ENCODE assay signal across 8 cellular contexts in the genomic region with DNA sequence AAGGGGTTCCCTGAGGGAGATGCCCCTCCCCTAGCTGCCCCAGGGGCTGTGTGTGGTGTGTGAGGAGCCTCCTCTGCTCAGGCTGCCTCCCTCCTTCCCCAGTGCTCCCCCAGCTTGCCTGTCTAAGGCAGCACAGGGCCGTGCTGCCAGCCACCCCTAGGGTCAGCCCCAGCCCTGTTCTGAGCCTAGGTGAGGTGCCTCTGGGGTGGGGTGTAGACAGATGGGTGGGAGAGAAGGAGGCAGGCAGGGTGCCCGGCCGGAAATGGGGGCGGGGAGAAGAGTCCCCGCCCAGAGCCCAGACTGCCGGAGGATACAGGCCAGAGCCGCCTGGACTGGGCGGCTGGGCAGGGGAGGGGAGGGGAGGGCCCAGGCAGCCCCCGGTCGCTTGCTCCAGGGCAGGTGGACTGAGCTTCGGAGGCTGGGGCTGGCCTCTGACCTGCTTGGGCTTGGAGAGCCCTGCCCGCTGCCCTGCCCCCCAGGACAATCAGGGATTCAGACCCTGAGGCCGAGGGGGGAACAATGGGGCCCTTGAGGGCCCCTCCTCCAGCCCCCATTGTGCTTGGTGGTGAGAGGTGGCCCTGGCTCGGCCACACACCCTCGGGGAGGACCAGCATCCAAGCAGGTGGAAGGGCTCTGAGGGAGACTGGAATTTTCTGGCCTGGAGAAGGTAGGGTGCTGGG. TPM values are rescaled to one million over a fixed set of nuclear protein-coding genes. Genes with fewer than 3 reads are reported as not detected.
DNase-seq lines count a peak whose midpoint lies in the region; ATAC-seq and TF ChIP-seq lines count a peak whose summit lies in the region.
"Had no signal": no experiment of that assay in that cellular context is flagged by ENCODE, and none has a peak within 500 bp of the region (broad histone marks: within the 10 kb centered on the region; RNA-seq: fewer than 3 reads in every experiment).

A gene (plus strand): TSS at position 590 of the 680 bp plus-strand sequence. CDS start 7,829 bp downstream, outside the sequence.

- H3K18ac ChIP-seq in mesenchymal stem cell (ENCODE audit: low read depth in 1 of 2, low read length in 2 of 2) = peak within 1 kb of the TSS; percentile 16 to 85

- H3K4me1 ChIP-seq in endodermal cell (ENCODE audit: control insufficient read depth, insufficient read depth, low read length) = no peaks in the 10 kb centered on the region
- peaks cover 34% of the 10 kb centered on the region for H3K4me1 ChIP-seq in mesenchymal stem cell (ENCODE audit: control insufficient read depth, insufficient read depth, low read depth, low read length)
- H3K4me1 ChIP-seq in tibial nerve = peaks cover 0 to 72% (median 36%) of the 10 kb centered on the region in 4 donors

- H4K8ac ChIP-seq in mesenchymal stem cell (ENCODE audit: low read length) = peak within 1 kb of the TSS; percentile 66

- H3K14ac ChIP-seq in mesenchymal stem cell (ENCODE audit: low read length in 2 of 2) = peak within 1 kb of the TSS in 1 of 2 experiments; percentile 76

- no peak for ATAC-seq in HG02759 (IDR thresholded peaks at IDR 0.05; ENCODE audit: unreplicated experiment)

- H3K36me3 Mint-ChIP-seq in endodermal cell (ENCODE audit: low read depth) = no peaks in the 10 kb centered on the region
- peaks cover 3% of the 10 kb centered on the region for H3K36me3 Mint-ChIP-seq in activated T-helper 2 cell treated with anti-CD3 and anti-CD28 coated beads, Interferon-gamma antibody, Interleukin-2, Interleukin-4, amounts not matched to agents 10 μg/mL and 5 μg/mL and 100 μg/mL, durations not matched to agents 14 hours and 24 hours and 36 hours (ENCODE audit: low read depth)

- no peaks in the 10 kb centered on the region for H3K27me3 ChIP-seq in endodermal cell (ENCODE audit: control insufficient read depth, insufficient read depth, low read length, poor library complexity, severe bottlenecking)
- H3K27me3 ChIP-seq in mesenchymal stem cell (ENCODE audit: control insufficient read depth in 1 of 2, insufficient read depth in 1 of 2, low read length in 2 of 2) = no peaks in the 10 kb centered on the region
- no peaks in the 10 kb centered on the region for H3K27me3 ChIP-seq in tibial nerve

- TF ChIP-seq CTCF in endodermal cell (conservative IDR thresholded peaks at IDR 0.05) (no peak), tibial nerve (IDR thresholded peaks at IDR 0.05) (no peak)

- peak in 1 of 2 donors; percentile 32 for TF ChIP-seq EP300 in tibial nerve (IDR thresholded peaks at IDR 0.05)

- no peak within 1 kb of the TSS for H3K27ac Mint-ChIP-seq in endodermal cell
- H3K27ac Mint-ChIP-seq in activated T-helper 2 cell treated with anti-CD3 and anti-CD28 coated beads, Interferon-gamma antibody, Interleukin-2, Interleukin-4, amounts not matched to agents 10 μg/mL and 5 μg/mL and 100 μg/mL, durations not matched to agents 14 hours and 24 hours and 36 hours = no peak within 1 kb of the TSS

- H3K23ac ChIP-seq in mesenchymal stem cell (ENCODE audit: low read length in 2 of 2) = peak within 1 kb of the TSS in 1 of 2 experiments; percentile 67

- TF ChIP-seq POLR2A in tibial nerve (IDR thresholded peaks at IDR 0.05) = peak in 1 of 2 donors; percentile 38

- H3K9ac ChIP-seq in endodermal cell (ENCODE audit: extremely low read depth, low read length, poor library complexity, severe bottlenecking) = no peak within 1 kb of the TSS
- peak within 1 kb of the TSS; percentile 77 for H3K9ac ChIP-seq in mesenchymal stem cell (ENCODE audit: low read length)

- H2AK5ac ChIP-seq in mesenchymal stem cell (ENCODE audit: low read length, severe bottlenecking) = no peak within 1 kb of the TSS

- peak within 1 kb of the TSS; percentile 89 for H4K91ac ChIP-seq in mesenchymal stem cell (ENCODE audit: low read length)

- H3K9me3 ChIP-seq in endodermal cell (ENCODE audit: control insufficient read depth, low read length) = no peaks in the 10 kb centered on the region
- no peaks in the 10 kb centered on the region for H3K9me3 ChIP-seq in mesenchymal stem cell (ENCODE audit: control insufficient read depth, low read length)
- no peaks in the 10 kb centered on the region for H3K9me3 ChIP-seq in tibial nerve

- peaks cover 44% of the 10 kb centered on the region for H3K79me1 ChIP-seq in mesenchymal stem cell (replicated peaks; ENCODE audit: low read length, poor library complexity, severe bottlenecking)

- no peaks in the 10 kb centered on the region for H3K4me1 Mint-ChIP-seq in endodermal cell
- H3K4me1 Mint-ChIP-seq in activated T-helper 2 cell treated with anti-CD3 and anti-CD28 coated beads, Interferon-gamma antibody, Interleukin-2, Interleukin-4, amounts not matched to agents 10 μg/mL and 5 μg/mL and 100 μg/mL, durations not matched to agents 14 hours and 24 hours and 36 hours (ENCODE audit: low read depth) = no peaks in the 10 kb centered on the region

- H3K4me3 ChIP-seq in endodermal cell (ENCODE audit: low read length) = no peak within 1 kb of the TSS
- peak within 1 kb of the TSS in 1 of 2 experiments; percentile 67 for H3K4me3 ChIP-seq in mesenchymal stem cell (ENCODE audit: insufficient read depth in 1 of 2, low read depth in 1 of 2, low read length in 2 of 2)
- peak within 1 kb of the TSS; percentile 3 to 35 (median 16) for H3K4me3 ChIP-seq in tibial nerve

- no peak within 1 kb of the TSS for H2BK15ac ChIP-seq in mesenchymal stem cell (ENCODE audit: low read depth, poor library complexity, severe bottlenecking)

- H3K9me3 Mint-ChIP-seq in endodermal cell = no peaks in the 10 kb centered on the region
- H3K9me3 Mint-ChIP-seq in activated T-helper 2 cell treated with anti-CD3 and anti-CD28 coated beads, Interferon-gamma antibody, Interleukin-2, Interleukin-4, amounts not matched to agents 10 μg/mL and 5 μg/mL and 100 μg/mL, durations not matched to agents 14 hours and 24 hours and 36 hours = no peaks in the 10 kb centered on the region

- peak within 1 kb of the TSS; percentile 38 to 66 for H3K4ac ChIP-seq in mesenchymal stem cell (ENCODE audit: low read depth in 1 of 2, low read length in 2 of 2)

- H3K27ac ChIP-seq in endodermal cell (ENCODE audit: low read depth, low read length) = peak within 1 kb of the TSS; percentile 49
- no peak within 1 kb of the TSS for H3K27ac ChIP-seq in mesenchymal stem cell (ENCODE audit: low read length, poor library complexity, severe bottlenecking)
- peak within 1 kb of the TSS; percentile 77 to 96 (median 88) for H3K27ac ChIP-seq in tibial nerve

- H3K4me2 ChIP-seq in mesenchymal stem cell (ENCODE audit: low read length, poor library complexity, severe bottlenecking) = no peak within 1 kb of the TSS

- intact Hi-C loops in activated T-helper 2 cell treated with anti-CD3 and anti-CD28 coated beads, Interferon-gamma antibody, Interleukin-2, Interleukin-4, amounts not matched to agents 10 μg/mL and 5 μg/mL and 100 μg/mL, durations not matched to agents 14 hours and 24 hours and 36 hours (cut with micrococcal nuclease) = no loop called here

- no peak within 1 kb of the TSS for H2BK5ac ChIP-seq in mesenchymal stem cell (ENCODE audit: low read depth, low read length, poor library complexity, severe bottlenecking)

- 70 to 79% methylated on average over 2 to 15 of the region's 15 CpGs for WGBS in endodermal cell (ENCODE audit: insufficient coverage in 1 of 2, insufficient read length in 1 of 2), 2 experiments
- 43% methylated on average over 13 of the region's 15 CpGs for WGBS in mesenchymal stem cell
- 13 to 28% methylated on average over 10 to 15 of the region's 15 CpGs for WGBS in tibial nerve, 2 donors

- DNase-seq in NCI-H82 treated with DMSO at 0.1 percent for 48 hours (lab: John Stamatoyannopoulos, UW; ENCODE audit: unreplicated experiment) (peak; percentile 60), endodermal cell (peak; percentile 69), mesenchymal stem cell (peak; percentile 30), tibial nerve (ENCODE audit: low spot score in 2 of 2) (peak in 1 of 2 donors; percentile 45), T-helper 2 cell (no peak)
- DNase-seq in activated T-helper 2 cell treated with anti-CD3 and anti-CD28 coated beads, Interferon-gamma antibody, Interleukin-2, Interleukin-4, amounts not matched to agents 10 μg/mL and 5 μg/mL and 100 μg/mL, durations not matched to agents 14 hours and 24 hours and 36 hours (ENCODE audit: low spot score) = no peak
- DNase-seq: activated naive CD4-positive, alpha-beta T cell had no signal

- no peaks in the 10 kb centered on the region for H3K27me3 Mint-ChIP-seq in endodermal cell (ENCODE audit: insufficient read depth)
- H3K27me3 Mint-ChIP-seq in activated T-helper 2 cell treated with anti-CD3 and anti-CD28 coated beads, Interferon-gamma antibody, Interleukin-2, Interleukin-4, amounts not matched to agents 10 μg/mL and 5 μg/mL and 100 μg/mL, durations not matched to agents 14 hours and 24 hours and 36 hours (ENCODE audit: low read depth) = no peaks in the 10 kb centered on the region

- H3K36me3 ChIP-seq in endodermal cell (ENCODE audit: control insufficient read depth, insufficient read depth, low read length) (peaks cover 3% of the 10 kb centered on the region), mesenchymal stem cell (ENCODE audit: control insufficient read depth in 1 of 2, insufficient read depth in 2 of 2, low read depth in 1 of 2, low read length in 2 of 2) (peaks cover 36 to 84% of the 10 kb centered on the region in 2 experiments), tibial nerve (peaks cover 0 to 39% (median 7%) of the 10 kb centered on the region in 3 donors)

- H3K4me3 Mint-ChIP-seq in endodermal cell = no peak within 1 kb of the TSS
- no peak within 1 kb of the TSS for H3K4me3 Mint-ChIP-seq in activated T-helper 2 cell treated with anti-CD3 and anti-CD28 coated beads, Interferon-gamma antibody, Interleukin-2, Interleukin-4, amounts not matched to agents 10 μg/mL and 5 μg/mL and 100 μg/mL, durations not matched to agents 14 hours and 24 hours and 36 hours (ENCODE audit: low read depth)

- H2BK12ac ChIP-seq in mesenchymal stem cell (ENCODE audit: low read length in 2 of 2) = peak within 1 kb of the TSS; percentile 33 to 56

- peak within 1 kb of the TSS; percentile 57 for H2BK120ac ChIP-seq in mesenchymal stem cell (ENCODE audit: low read depth, low read length)

- peak within 1 kb of the TSS; percentile 24 for H2AFZ ChIP-seq in mesenchymal stem cell (ENCODE audit: low read depth, low read length)

RNA-seq across cellular contexts. Expression of the gene that starts here (rescaled TPM):
- total RNA-seq in endodermal cell (under 1 TPM; 0.53 to 0.60 TPM), tibial nerve (10 to 100 TPM in 2 of 4 donors, 1 to 10 TPM in 2; 6.9 to 15.1 (median 9.9) TPM)
- polyA plus RNA-seq in endodermal cell (2013, experiment 1 of 2) = 0.71 TPM
- 0.37 TPM for polyA plus RNA-seq in endodermal cell (2013, experiment 2 of 2)
- polyA plus RNA-seq in mesenchymal stem cell (2013, experiment 1 of 2) = 0.33 TPM
- polyA plus RNA-seq in mesenchymal stem cell (2013, experiment 2 of 2) = 0.37 TPM
- total RNA-seq in activated T-helper 2 cell treated with anti-CD3 and anti-CD28 coated beads, Interferon-gamma antibody, Interleukin-2, Interleukin-4, amounts not matched to agents 10 μg/mL and 5 μg/mL and 100 μg/mL, durations not matched to agents 14 hours and 24 hours and 36 hours = 0.52 and 0.55 TPM in 2 replicates

Comparison
In these comparisons a context has a peak if more than half of its experiments do, and no peak if none do; other contexts are left out.
1. Peak in DNase-seq and H3K27ac ChIP-seq in endodermal cell; RNA of the gene not detected or under 1 TPM.
2. DNase-seq: peak in NCI-H82 treated with DMSO at 0.1 percent for 48 hours (single experiment) and mesenchymal stem cell (single experiment); none in T-helper 2 cell (0 of 5) and activated T-helper 2 cell treated with anti-CD3 and anti-CD28 coated beads, Interferon-gamma antibody, Interleukin-2, Interleukin-4, amounts not matched to agents 10 μg/mL and 5 μg/mL and 100 μg/mL, durations not matched to agents 14 hours and 24 hours and 36 hours (single experiment).